In genomic region chr16:8549843-8550412, GRCh38 we compare ENCODE assay signal across 38 cellular contexts. TPM values are rescaled to one million over a fixed set of nuclear protein-coding genes. Genes with fewer than 3 reads are reported as not detected.
"Had no signal": no experiment of that assay in that cellular context is flagged by ENCODE, and none has a peak within 500 bp of the region (broad histone marks: within the 10 kb centered on the region; RNA-seq: fewer than 3 reads in every experiment).

No MANE protein-coding gene starts in this region.

- DNase-seq: Karpas-422, Kasumi-1, MG63, MM.1S, MV-4-11, NCI-H1048, NCI-H1092, NCI-H1092 treated with DMSO at 0.1 percent for 48 hours, NCI-H1105, NCI-H1105 treated with DMSO at 0.1 percent for 48 hours, NCI-H1417, NCI-H1417 treated with DMSO at 0.1 percent for 48 hours, NCI-H1436, NCI-H1436 treated with DMSO at 0.1 percent for 48 hours, NCI-H146, NCI-H1694, NCI-H1694 treated with DMSO at 0.1 percent for 48 hours, NCI-H187, NCI-H187 treated with DMSO at 0.1 percent for 48 hours, NCI-H1930, NCI-H2029, NCI-H2029 treated with DMSO at 0.1 percent for 48 hours, NCI-H2081, NCI-H2081 treated with DMSO at 0.1 percent for 48 hours, NCI-H2107, NCI-H2171, NCI-H2171 treated with DMSO at 0.1 percent for 48 hours, NCI-H2227 treated with DMSO at 0.1 percent for 48 hours, NCI-H226, NCI-H345, NCI-H446, NCI-H446 treated with DMSO at 0.1 percent for 48 hours, NCI-H510A had no signal

- H3K36me3 ChIP-seq: MG63 had no signal

- H3K27ac ChIP-seq: KMS-11 had no signal

- H3K9ac ChIP-seq: KMS-11 had no signal

- H3K4me2 ChIP-seq: KMS-11 had no signal

- H3K4me3 ChIP-seq: MG63 had no signal

- H3K9me3 ChIP-seq: MG63 had no signal

RNA-seq across cellular contexts. Expression of gene TMEM114, which starts 40.4 kb away (rescaled TPM):
- total RNA-seq: LHCN-M2, M059J, MCF 10A, NCI-H460 had no signal
